In genomic region chr2:230184727-230185578, GRCh38 we compare ENCODE assay signal across 13 cellular contexts. TPM values are rescaled to one million over a fixed set of nuclear protein-coding genes. Genes with fewer than 3 reads are reported as not detected.
DNase-seq lines count a peak whose midpoint lies in the region; ATAC-seq and TF ChIP-seq lines count a peak whose summit lies in the region.
"Had no signal": no experiment of that assay in that cellular context is flagged by ENCODE, and none has a peak within 500 bp of the region (broad histone marks: within the 10 kb centered on the region; RNA-seq: fewer than 3 reads in every experiment).

No MANE protein-coding gene starts in this region.

- H3K9ac ChIP-seq in MM.1S (ENCODE audit: low read length): no peak overlapping the region

- no peak overlapping the region for H3K4me2 ChIP-seq in MM.1S (ENCODE audit: low read depth, low read length)

- ATAC-seq in CD8-positive, alpha-beta T cell: no peak
- ATAC-seq in naive B cell (ENCODE audit: low read depth in 2 of 2): no peak
- ATAC-seq: esophagus mucosa had no signal

- no peaks in the 10 kb centered on the region for H3K79me2 ChIP-seq in MM.1S (ENCODE audit: low read length)

- in situ Hi-C loops in astrocyte of the spinal cord (cut with HindIII; ENCODE audit: low sequenced_read_pairs): no loop called here

- peaks cover 2% of the 10 kb centered on the region for H3K9me3 Mint-ChIP-seq in CD8-positive, alpha-beta T cell
- H3K9me3 Mint-ChIP-seq in naive B cell: peaks cover 0 to 2% (median 0%) of the 10 kb centered on the region in 7 donors
- no peaks in the 10 kb centered on the region for H3K9me3 Mint-ChIP-seq in glutamatergic neuron (ENCODE audit: unreplicated experiment)

- POLR2A ChIA-PET in CD8-positive, alpha-beta T cell (lab: Charles Lee): no interaction called here

- no peaks in the 10 kb centered on the region for H3F3A ChIP-seq in MM.1S (ENCODE audit: insufficient read depth, low read length)

- H3K36me3 Mint-ChIP-seq in CD8-positive, alpha-beta T cell: peaks cover 73% of the 10 kb centered on the region
- H3K36me3 Mint-ChIP-seq in naive B cell: peaks cover 63 to 64% of the 10 kb centered on the region in 2 donors
- no peaks in the 10 kb centered on the region for H3K36me3 Mint-ChIP-seq in glutamatergic neuron (ENCODE audit: unreplicated experiment)

- no peak for DNase-seq in CD8-positive, alpha-beta T cell
- peak; percentile 83 for DNase-seq in NCI-H2029 (lab: John Stamatoyannopoulos, UW)
- DNase-seq in astrocyte of the spinal cord (ENCODE audit: low read depth, low spot score): peak; percentile 63
- no peak for DNase-seq in naive B cell
- no peak for DNase-seq in NCI-H526 (lab: John Stamatoyannopoulos, UW)
- DNase-seq in GM20000 (ENCODE audit: low spot score): no peak
- no peak for DNase-seq in glutamatergic neuron
- DNase-seq in MM.1S: no peak
- DNase-seq: CD4-positive, CD25-positive, alpha-beta regulatory T cell; NCI-H187 treated with DMSO at 0.1 percent for 48 hours; sigmoid colon had no signal

- H3K4me3 Mint-ChIP-seq in CD8-positive, alpha-beta T cell: no peak overlapping the region
- H3K4me3 Mint-ChIP-seq in naive B cell (no peak overlapping the region), glutamatergic neuron (ENCODE audit: unreplicated experiment) (no peak overlapping the region)
- H3K4me3 Mint-ChIP-seq: activated naive CD4-positive, alpha-beta T cell treated with anti-CD3 and anti-CD28 coated beads, Interleukin-2, amount 50 U/mL, for 24 hours; CD4-positive, CD25-positive, alpha-beta regulatory T cell had no signal

- no peaks in the 10 kb centered on the region for H4K20me1 ChIP-seq in MM.1S (ENCODE audit: insufficient read depth, low read length)

- no peak overlapping the region for H3K27ac ChIP-seq in CD8-positive, alpha-beta T cell (ENCODE audit: low read depth, low read length)
- H3K27ac ChIP-seq in MM.1S (ENCODE audit: low read length): no peak overlapping the region
- H3K27ac ChIP-seq: sigmoid colon had no signal

- no peaks in the 10 kb centered on the region for H3K27me3 ChIP-seq in CD8-positive, alpha-beta T cell (ENCODE audit: insufficient read depth, low read length)
- H3K27me3 ChIP-seq in MM.1S (replicated peaks; ENCODE audit: insufficient read depth, low read length): no peaks in the 10 kb centered on the region
- H3K27me3 ChIP-seq: sigmoid colon had no signal

- H3K4me1 ChIP-seq in CD8-positive, alpha-beta T cell (ENCODE audit: insufficient read depth, low read length): no peaks in the 10 kb centered on the region
- H3K4me1 ChIP-seq in MM.1S (ENCODE audit: low read length): no peaks in the 10 kb centered on the region
- H3K4me1 ChIP-seq: sigmoid colon had no signal

- H3K9me2 ChIP-seq in MM.1S (replicated peaks; ENCODE audit: insufficient read depth, low read length): no peaks in the 10 kb centered on the region

- H3K9me3 ChIP-seq in CD8-positive, alpha-beta T cell (ENCODE audit: low read length): no peaks in the 10 kb centered on the region
- H3K9me3 ChIP-seq in MM.1S (replicated peaks; ENCODE audit: insufficient read depth, low read length): no peaks in the 10 kb centered on the region
- H3K9me3 ChIP-seq: sigmoid colon had no signal

- CTCF ChIA-PET in CD8-positive, alpha-beta T cell (lab: Charles Lee): interaction anchor here (1.1 kb wide), 1 partner anchor 25 kb away, joined by 5 read pairs; no protein-coding TSS in a partner anchor

- intact Hi-C loops in CD8-positive, alpha-beta T cell (cut with DNase I, micrococcal nuclease): no loop called here

- H3K4me1 Mint-ChIP-seq in CD8-positive, alpha-beta T cell (ENCODE audit: low read depth): no peaks in the 10 kb centered on the region
- peaks cover 10 to 12% (median 10%) of the 10 kb centered on the region in 3 donors for H3K4me1 Mint-ChIP-seq in naive B cell
- H3K4me1 Mint-ChIP-seq in glutamatergic neuron (ENCODE audit: low read depth, unreplicated experiment): no peaks in the 10 kb centered on the region

- TF ChIP-seq CTCF in CD8-positive, alpha-beta T cell (IDR thresholded peaks at IDR 0.05): no peak
- TF ChIP-seq CTCF in astrocyte of the spinal cord (IDR thresholded peaks at IDR 0.05; ENCODE audit: low read depth, low read length) (no peak), GM20000 (IDR thresholded peaks at IDR 0.05; ENCODE audit: extremely low read depth, missing control alignments) (no peak), glutamatergic neuron (IDR thresholded peaks at IDR 0.05; ENCODE audit: partially characterized antibody, unreplicated experiment) (no peak), MM.1S (IDR thresholded peaks at IDR 0.05; ENCODE audit: low read length) (no peak)

- no peak overlapping the region for H3K4me3 ChIP-seq in CD8-positive, alpha-beta T cell (ENCODE audit: low read depth, low read length)
- H3K4me3 ChIP-seq in astrocyte of the spinal cord (ENCODE audit: low read depth, low read length): no peak overlapping the region
- no peak overlapping the region for H3K4me3 ChIP-seq in MM.1S (ENCODE audit: low read length)
- H3K4me3 ChIP-seq: sigmoid colon had no signal

- no peaks in the 10 kb centered on the region for H3K27me3 Mint-ChIP-seq in CD8-positive, alpha-beta T cell (ENCODE audit: low read depth)
- H3K27me3 Mint-ChIP-seq in naive B cell (no peaks in the 10 kb centered on the region), glutamatergic neuron (ENCODE audit: unreplicated experiment) (no peaks in the 10 kb centered on the region)
- H3K27me3 Mint-ChIP-seq: activated naive CD4-positive, alpha-beta T cell treated with anti-CD3 and anti-CD28 coated beads, Interleukin-2, amount 50 U/mL, for 24 hours; CD4-positive, CD25-positive, alpha-beta regulatory T cell had no signal

- no peak overlapping the region for H2AFZ ChIP-seq in MM.1S (ENCODE audit: low read length)

- H3K36me3 ChIP-seq in CD8-positive, alpha-beta T cell (ENCODE audit: insufficient read depth, low read length): peaks cover 43% of the 10 kb centered on the region
- no peaks in the 10 kb centered on the region for H3K36me3 ChIP-seq in MM.1S (replicated peaks; ENCODE audit: insufficient read depth, low read length)

- peak overlapping the region; percentile 42 for H3K27ac Mint-ChIP-seq in CD8-positive, alpha-beta T cell
- peak overlapping the region in 4 of 6 donors; percentile 13 to 70 (median 44) for H3K27ac Mint-ChIP-seq in naive B cell
- H3K27ac Mint-ChIP-seq in glutamatergic neuron (ENCODE audit: unreplicated experiment): no peak overlapping the region

RNA-seq across cellular contexts. Expression of gene SP110, which starts 34.8 kb away (rescaled TPM):
- total RNA-seq in CD8-positive, alpha-beta T cell: 10 to 100 TPM; 50.6 to 58.1 TPM
- 100 to 1,000 TPM; 136 to 237 (median 203) TPM for polyA plus RNA-seq in naive B cell (ENCODE audit: low read depth in 6 of 6)
- 1.3 TPM for total RNA-seq in glutamatergic neuron (ENCODE audit: unreplicated experiment)

RNA-seq across cellular contexts. Expression of gene SP140, which starts 40.6 kb away (rescaled TPM):
- total RNA-seq in CD8-positive, alpha-beta T cell: 10 to 100 TPM; 48.6 to 49.3 TPM
- 10 to 100 TPM; 65.4 to 95.3 (median 76.7) TPM for polyA plus RNA-seq in naive B cell (ENCODE audit: low read depth in 6 of 6)
- total RNA-seq in glutamatergic neuron (ENCODE audit: unreplicated experiment): not detected

Comparison
In these comparisons a context has a peak if more than half of its experiments do, and no peak if none do; other contexts are left out.
1. DNase-seq: peak in NCI-H2029 (single experiment) and astrocyte of the spinal cord (single experiment); none in CD8-positive, alpha-beta T cell (0 of 7), naive B cell (single experiment), NCI-H526 (0 of 2), GM20000 (single experiment), glutamatergic neuron (single experiment) and MM.1S (single experiment).
2. RNA of gene SP110, which starts 34.8 kb away (total RNA-seq): 50.6 to 58.1 TPM in CD8-positive, alpha-beta T cell; 1.3 TPM in glutamatergic neuron (single experiment); every median in the first group is over 10 times any median in the second.
3. RNA of gene SP140, which starts 40.6 kb away (total RNA-seq): 48.6 to 49.3 TPM in CD8-positive, alpha-beta T cell; not detected in glutamatergic neuron (single experiment); every median in the first group is over 10 times any median in the second.